ENCODE assay signal across 19 cellular contexts in genomic region chr16:19184823-19185509, GRCh38. TPM values are rescaled to one million over a fixed set of nuclear protein-coding genes. Genes with fewer than 3 reads are reported as not detected.
DNase-seq lines count a peak whose midpoint lies in the region; ATAC-seq, FAIRE-seq and TF ChIP-seq lines count a peak whose summit lies in the region.
"Had no signal": no experiment of that assay in that cellular context is flagged by ENCODE, and none has a peak within 500 bp of the region (broad histone marks: within the 10 kb centered on the region; RNA-seq: fewer than 3 reads in every experiment).

No MANE protein-coding gene starts in this region.

- DNase-seq in GM23248, result peak; percentile 46
- DNase-seq in astrocyte of the hippocampus (ENCODE audit: low read depth, low spot score), result peak; percentile 59
- DNase-seq in pancreas, result peak in 1 of 6 donors; percentile 34
- DNase-seq in SIG-M5 (lab: John Stamatoyannopoulos, UW), result no peak
- DNase-seq in coronary artery (ENCODE audit: low spot score), result no peak
- DNase-seq: activated CD4-positive, alpha-beta T cell treated with anti-CD3 and anti-CD28 coated beads for 4 hours; activated effector memory CD4-positive, alpha-beta T cell treated with anti-CD3 and anti-CD28 coated beads, Interleukin-2, amount 50 U/mL, for 16 hours; CD8-positive, alpha-beta T cell; NCI-H748 treated with DMSO at 0.1 percent for 48 hours; nephron progenitor cell; OCI-M1; retina; stimulated activated naive CD4-positive, alpha-beta T cell; tibial artery had no signal

- H3K27ac ChIP-seq in GM23248 (0 out of 2 replicates have a peak overlapping the region, but pooled peaks have one; percentile 14), iPS-20b (ENCODE audit: low read length) (peak overlapping the region; percentile 36), pancreas (peak overlapping the region in 2 of 4 donors; percentile 41 to 63), coronary artery (no peak overlapping the region)
- H3K27ac ChIP-seq: foreskin keratinocyte, tibial artery had no signal

- H3K4me3 ChIP-seq in GM23248, result 0 out of 2 replicates have a peak overlapping the region, but pooled peaks have one; percentile 12
- H3K4me3 ChIP-seq in iPS-20b (ENCODE audit: low read length), result no peak overlapping the region; the same call in 1 of the 2 replicates
- H3K4me3 ChIP-seq in pancreas, result no peak overlapping the region
- no peak overlapping the region for H3K4me3 ChIP-seq in coronary artery
- H3K4me3 ChIP-seq: tibial artery had no signal

- H3K9ac ChIP-seq in GM23248, result no peak overlapping the region
- H3K9ac ChIP-seq in iPS-20b (ENCODE audit: low read depth, low read length), result no peak overlapping the region

- H3K27me3 ChIP-seq in GM23248 (replicated peaks; ENCODE audit: insufficient read depth) (no peaks in the 10 kb centered on the region), iPS-20b (ENCODE audit: insufficient read depth, low read length) (no peaks in the 10 kb centered on the region), pancreas (no peaks in the 10 kb centered on the region)
- H3K27me3 ChIP-seq: foreskin keratinocyte, tibial artery had no signal

- H3K4me2 ChIP-seq in GM23248 (ENCODE audit: unreplicated experiment), result no peak overlapping the region

- WGBS in GM23248 (ENCODE audit: low coverage in 1 of 2, low lambda C conversion rate in 2 of 2, missing lambda C conversion rate in 2 of 2), 2 experiments, result 63 to 75% methylated on average over 8 to 9 of the region's 9 CpGs
- 62 to 69% methylated on average over 9 of the region's 9 CpGs for WGBS in pancreas, 2 donors

- no peaks in the 10 kb centered on the region for H3K9me2 ChIP-seq in GM23248 (ENCODE audit: insufficient read depth)

- intact Hi-C loops in pancreas (cut with DNase I), result loop anchor here in 1 of 3 donors (5.0 kb wide), 1 partner anchor 98 kb away; no protein-coding TSS in a partner anchor

- in situ Hi-C loops in GM23248 (cut with MboI), result no loop called here

- H3F3A ChIP-seq in GM23248 (ENCODE audit: insufficient read depth), result no peaks in the 10 kb centered on the region

- no peaks in the 10 kb centered on the region for H3K36me3 ChIP-seq in GM23248 (ENCODE audit: low read depth)
- peaks cover 3% of the 10 kb centered on the region; the same call in 1 of the 2 replicates for H3K36me3 ChIP-seq in iPS-20b (ENCODE audit: insufficient read depth, low read depth, low read length)
- no peaks in the 10 kb centered on the region for H3K36me3 ChIP-seq in pancreas
- H3K36me3 ChIP-seq: tibial artery had no signal

- no peak overlapping the region for H2AFZ ChIP-seq in GM23248

- ATAC-seq in pancreas (peak; percentile 33 to 70 (median 44)), GM19467 (IDR thresholded peaks at IDR 0.05; ENCODE audit: unreplicated experiment) (no peak), GM21423 (IDR thresholded peaks at IDR 0.05; ENCODE audit: unreplicated experiment) (no peak)
- ATAC-seq: CD8-positive, alpha-beta T cell; foreskin keratinocyte had no signal

- H3K79me2 ChIP-seq in GM23248 (ENCODE audit: insufficient read depth), result no peaks in the 10 kb centered on the region

- H3K4me1 ChIP-seq in GM23248 (ENCODE audit: insufficient read depth) (peaks cover 9% of the 10 kb centered on the region), iPS-20b (ENCODE audit: insufficient read depth, low read length) (peaks cover 2% of the 10 kb centered on the region; the same call in 1 of the 2 replicates), pancreas (peaks cover 0 to 3% (median 0%) of the 10 kb centered on the region in 3 donors)
- H3K4me1 ChIP-seq: foreskin keratinocyte had no signal

- FAIRE-seq in pancreas (lab: Jason Lieb, UNC), result no peak
- FAIRE-seq: HTR-8/SVneo had no signal

- no peaks in the 10 kb centered on the region for H4K20me1 ChIP-seq in GM23248 (ENCODE audit: insufficient read depth)

- TF ChIP-seq CTCF in pancreas (IDR thresholded peaks at IDR 0.05) (no peak), coronary artery (IDR thresholded peaks at IDR 0.05) (no peak)

- H3K9me3 ChIP-seq in GM23248 (ENCODE audit: low read depth) (no peaks in the 10 kb centered on the region), iPS-20b (ENCODE audit: insufficient read depth, low read depth, low read length) (no peaks in the 10 kb centered on the region; the same call in 1 of the 2 replicates), pancreas (no peaks in the 10 kb centered on the region)
- H3K9me3 ChIP-seq: tibial artery had no signal

RNA-seq across cellular contexts. Expression of gene SYT17, which starts 16.9 kb away (rescaled TPM):
- not detected in 2 replicates for total RNA-seq in GM23248 (2014; rRNA removed; shearing (Covaris generic))
- not detected in 2 replicates for polyA plus RNA-seq in GM23248 (2016; fragmentation: Nextera tagmentation; extraction: Ambion mirVana)
- total RNA-seq in pancreas, result 1 to 10 TPM; 2.0 to 5.6 (median 2.7) TPM
- 10 to 100 TPM in 1 of 2 donors, 1 to 10 TPM in 1; 2.2 to 11.4 TPM for polyA plus RNA-seq in pancreas
- total RNA-seq: CD8-positive, alpha-beta T cell had no signal

Comparison
In these comparisons a context has a peak if more than half of its experiments do, and no peak if none do; other contexts are left out.
1. DNase-seq: peak in GM23248 (single experiment) and astrocyte of the hippocampus (single experiment); none in SIG-M5 (single experiment) and coronary artery (single experiment).
2. H3K27ac ChIP-seq: peak in GM23248 (single experiment) and iPS-20b (single experiment); none in coronary artery (0 of 2).
3. ATAC-seq: peak in pancreas (4 of 4); none in GM19467 (single experiment) and GM21423 (single experiment).